ENCODE assay signal across 10 cellular contexts in genomic region chr3:108459225-108459624, GRCh38. TPM values are rescaled to one million over a fixed set of nuclear protein-coding genes. Genes with fewer than 3 reads are reported as not detected.
"Had no signal": no experiment of that assay in that cellular context is flagged by ENCODE, and none has a peak within 500 bp of the region (broad histone marks: within the 10 kb centered on the region; RNA-seq: fewer than 3 reads in every experiment).

No MANE protein-coding gene starts in this region.

- H3K36me3 ChIP-seq: HAP-1 had no signal

- H3K4me3 ChIP-seq: GM23248, HAP-1 had no signal

- ATAC-seq: HCT116 had no signal

- H3K4me3 Mint-ChIP-seq: HFFc6 had no signal

- H3K4me2 ChIP-seq: KMS-11 had no signal

- H3K9me3 ChIP-seq: HAP-1 had no signal

- H3K27ac ChIP-seq: GM23248, KMS-11 had no signal

- H3K27ac Mint-ChIP-seq: HFFc6 had no signal

- H2AFZ ChIP-seq: GM23248 had no signal

- H3K9ac ChIP-seq: GM23248, KMS-11 had no signal

- FAIRE-seq: HTR-8/SVneo had no signal

- H3K9me3 Mint-ChIP-seq: HFFc6 had no signal

- DNase-seq: GM23248, GOT3, H7, HFFc6, KBM-7 had no signal

- H3K4me1 ChIP-seq: HAP-1 had no signal

RNA-seq across cellular contexts. Expression of gene MYH15, which starts 51.2 kb away (rescaled TPM):
- total RNA-seq: HT-29 had no signal
